ENCODE assay signal across 17 cellular contexts in genomic region chr11:77409046-77409445, GRCh38.
"Had no signal": no experiment of that assay in that cellular context is flagged by ENCODE, and none has a peak within 500 bp of the region (broad histone marks: within the 10 kb centered on the region; RNA-seq: fewer than 3 reads in every experiment).

No MANE protein-coding gene starts in this region.

- H3K36me3 ChIP-seq: pancreas, thoracic aorta, vagina had no signal

- H3K4me3 Mint-ChIP-seq: activated CD4-positive, alpha-beta memory T cell treated with anti-CD3 and anti-CD28 coated beads for 36 hours; activated naive CD4-positive, alpha-beta T cell treated with anti-CD3 and anti-CD28 coated beads for 36 hours; activated naive CD8-positive, alpha-beta T cell treated with anti-CD3 and anti-CD28 coated beads, Interleukin-2, amount 50 U/mL, for 24 hours; memory B cell; natural killer cell treated with Interleukin-12 subunit alpha and Interleukin-12 subunit beta and Interleukin-15 and Interleukin-18, amount 100 ng/mL, for 72 hours had no signal

- H3K27me3 Mint-ChIP-seq: activated CD4-positive, alpha-beta memory T cell treated with anti-CD3 and anti-CD28 coated beads for 36 hours; activated naive CD8-positive, alpha-beta T cell treated with anti-CD3 and anti-CD28 coated beads, Interleukin-2, amount 50 U/mL, for 24 hours; memory B cell; natural killer cell treated with Interleukin-12 subunit alpha and Interleukin-12 subunit beta and Interleukin-15 and Interleukin-18, amount 100 ng/mL, for 72 hours had no signal

- H3K36me3 Mint-ChIP-seq: activated CD4-positive, alpha-beta memory T cell treated with anti-CD3 and anti-CD28 coated beads for 36 hours; memory B cell; natural killer cell treated with Interleukin-12 subunit alpha and Interleukin-12 subunit beta and Interleukin-15 and Interleukin-18, amount 100 ng/mL, for 72 hours; type B pancreatic cell had no signal

- H3K27ac Mint-ChIP-seq: activated CD4-positive, alpha-beta memory T cell treated with anti-CD3 and anti-CD28 coated beads for 36 hours; activated naive CD4-positive, alpha-beta T cell treated with anti-CD3 and anti-CD28 coated beads for 36 hours; activated naive CD8-positive, alpha-beta T cell treated with anti-CD3 and anti-CD28 coated beads, Interleukin-2, amount 50 U/mL, for 24 hours; memory B cell; natural killer cell treated with Interleukin-12 subunit alpha and Interleukin-12 subunit beta and Interleukin-15 and Interleukin-18, amount 100 ng/mL, for 72 hours; type B pancreatic cell had no signal

- ATAC-seq: activated naive CD8-positive, alpha-beta T cell treated with anti-CD3 and anti-CD28 coated beads, Interleukin-2, amount 50 U/mL, for 24 hours; left colon; natural killer cell treated with Interleukin-12 subunit alpha and Interleukin-12 subunit beta and Interleukin-15 and Interleukin-18, amount 100 ng/mL, for 72 hours; pancreas; right cardiac atrium had no signal

- H3K27ac ChIP-seq: pancreas, thoracic aorta, vagina had no signal

- H3K27me3 ChIP-seq: pancreas, vagina had no signal

- H3K9me3 ChIP-seq: pancreas, thoracic aorta, vagina had no signal

- H3K9me3 Mint-ChIP-seq: activated CD4-positive, alpha-beta memory T cell treated with anti-CD3 and anti-CD28 coated beads for 36 hours; activated naive CD4-positive, alpha-beta T cell treated with anti-CD3 and anti-CD28 coated beads for 36 hours; activated naive CD8-positive, alpha-beta T cell treated with anti-CD3 and anti-CD28 coated beads, Interleukin-2, amount 50 U/mL, for 24 hours; memory B cell; natural killer cell treated with Interleukin-12 subunit alpha and Interleukin-12 subunit beta and Interleukin-15 and Interleukin-18, amount 100 ng/mL, for 72 hours; type B pancreatic cell had no signal

- H3K4me3 ChIP-seq: pancreas, thoracic aorta, vagina had no signal

- DNase-seq: activated CD4-positive, alpha-beta memory T cell treated with anti-CD3 and anti-CD28 coated beads for 36 hours; activated CD4-positive, alpha-beta T cell treated with anti-CD3 and anti-CD28 coated beads for 48 hours; activated CD4-positive, CD25-positive, alpha-beta regulatory T cell; activated naive CD4-positive, alpha-beta T cell treated with anti-CD3 and anti-CD28 coated beads for 36 hours; activated naive CD8-positive, alpha-beta T cell treated with anti-CD3 and anti-CD28 coated beads, Interleukin-2, amount 50 U/mL, for 24 hours; activated T-cell treated with anti-CD3 and anti-CD28 coated beads, Interleukin-2, amount 50 U/mL, for 48 hours; cortex of kidney; left colon; pancreas; right cardiac atrium; stimulated activated CD4-positive, alpha-beta T cell treated with anti-CD3 and anti-CD28 coated beads, Interleukin-4, amount 100 ng/mL, for 24 hours; stimulated activated naive CD4-positive, alpha-beta T cell treated with Interleukin-2 at 50 U/mL for 16 hours had no signal
